8 cellular contexts compared by ENCODE assay signal in genomic region chr5:96714951-96715451, GRCh38. TPM values are rescaled to one million over a fixed set of nuclear protein-coding genes. Genes with fewer than 3 reads are reported as not detected.
DNase-seq lines count a peak whose midpoint lies in the region; ATAC-seq, FAIRE-seq and TF ChIP-seq lines count a peak whose summit lies in the region.

No MANE protein-coding gene starts in this region.

- DNase-seq in DMS153 (lab: John Stamatoyannopoulos, UW): peak; percentile 45
- no peak for DNase-seq in DMS153 treated with DMSO at 0.1 percent for 48 hours (lab: John Stamatoyannopoulos, UW; ENCODE audit: unreplicated experiment)
- DNase-seq in RKO (ENCODE audit: low spot score): peak; percentile 56
- DNase-seq in H1 (ENCODE audit: low read depth in 1 of 2, low spot score in 2 of 2): no peak
- DNase-seq in naive B cell: peak; percentile 16
- no peak for DNase-seq in urothelium cell line (ENCODE audit: low spot score)
- DNase-seq in occipital lobe (lab: John Stamatoyannopoulos, UW): no peak

- no peak overlapping the region for H3K4me2 ChIP-seq in H1 (ENCODE audit: insufficient read depth in 1 of 2, low read depth in 2 of 2, low read length in 2 of 2)

- no peak overlapping the region for H4K91ac ChIP-seq in H1 (replicated peaks; ENCODE audit: insufficient read length, low read length)

- ATAC-seq in HG02678 (IDR thresholded peaks at IDR 0.05; ENCODE audit: unreplicated experiment): peak; percentile 48
- peak; percentile 82 to 86 for ATAC-seq in naive B cell (ENCODE audit: low read depth in 2 of 2)

- WGBS in H1 (ENCODE audit: extremely low coverage in 1 of 2, insufficient coverage in 1 of 2, insufficient read length in 1 of 2, insufficient replicate concordance in 2 of 2, low coverage in 1 of 2, low lambda C conversion rate in 2 of 2, missing lambda C conversion rate in 1 of 2), 2 experiments: 72% methylated on average over 2 of the region's 2 CpGs; no CpG with 5 or more reads in 1 of the 2 experiments

- no peak overlapping the region for H2BK5ac ChIP-seq in H1 (ENCODE audit: low read depth, low read length)

- no peak for TF ChIP-seq POLR2A in H1 (IDR thresholded peaks at IDR 0.05; ENCODE audit: control extremely low read depth in 1 of 2, low read depth in 2 of 2, low read length in 2 of 2)

- no peak for TF ChIP-seq EP300 in H1 (IDR thresholded peaks at IDR 0.05; ENCODE audit: borderline replicate concordance in 1 of 2, low read depth in 2 of 2, low read length in 2 of 2)

- TF ChIP-seq RAD21 in H1 (IDR thresholded peaks at IDR 0.05 in 1 of 2, conservative IDR thresholded peaks at IDR 0.05 in 1 of 2; ENCODE audit: low read depth in 2 of 2, low read length in 2 of 2): no peak

- H3K9me3 Mint-ChIP-seq in naive B cell: no peaks in the 10 kb centered on the region

- no peak overlapping the region for H2AFZ ChIP-seq in H1 (ENCODE audit: low read length)

- no peak overlapping the region for H2BK120ac ChIP-seq in H1 (replicated peaks; ENCODE audit: low read depth, low read length)

- H4K5ac ChIP-seq in H1 (ENCODE audit: insufficient read length, low read depth, low read length): no peak overlapping the region

- H3K79me1 ChIP-seq in H1 (ENCODE audit: low read depth, low read length): no peaks in the 10 kb centered on the region; the same call in 1 of the 2 replicates

- H2BK15ac ChIP-seq in H1 (ENCODE audit: low read length): no peak overlapping the region

- no peak overlapping the region; the same call in 1 of the 2 replicates for H2BK12ac ChIP-seq in H1 (ENCODE audit: low read depth, low read length)

- H3K4me3 Mint-ChIP-seq in naive B cell: peak overlapping the region in 1 of 8 donors; percentile 48

- H3K56ac ChIP-seq in H1 (replicated peaks; ENCODE audit: insufficient read length, low read depth, low read length): no peak overlapping the region

- H3K27me3 Mint-ChIP-seq in naive B cell: no peaks in the 10 kb centered on the region

- FAIRE-seq in H1 (lab: Jason Lieb, UNC): peak; percentile 13
- FAIRE-seq in urothelium cell line (lab: Jason Lieb, UNC): no peak

- no peak for TF ChIP-seq CTCF in H1 (IDR thresholded peaks at IDR 0.05; ENCODE audit: control extremely low read depth in 1 of 3, insufficient read depth in 1 of 3, low read depth in 1 of 3, low read length in 3 of 3)

- H2BK20ac ChIP-seq in H1 (ENCODE audit: low read length): no peak overlapping the region

- no peak overlapping the region; a peak in 1 of 7 replicates for H3K9ac ChIP-seq in H1 (replicated peaks in 1 of 4; ENCODE audit: extremely low read depth in 1 of 4, low read depth in 3 of 4, low read length in 3 of 4)

- H3K23ac ChIP-seq in H1 (ENCODE audit: insufficient read length): no peak overlapping the region

- peaks cover 29 to 41% (median 35%) of the 10 kb centered on the region in 3 donors for H3K4me1 Mint-ChIP-seq in naive B cell

- H3K9me3 ChIP-seq in H1 (ENCODE audit: insufficient read depth in 2 of 2, low read depth in 1 of 2, low read length in 1 of 2): no peaks in the 10 kb centered on the region

- H3K27me3 ChIP-seq in H1 (replicated peaks in 1 of 4; ENCODE audit: control insufficient read depth in 3 of 4, extremely low read depth in 1 of 4, insufficient read depth in 3 of 4, low read length in 3 of 4): no peaks in the 10 kb centered on the region

- no peak overlapping the region for H3K14ac ChIP-seq in H1 (ENCODE audit: insufficient read length)

- peak overlapping the region; percentile 14; the same call in 1 of the 2 replicates for H3K27ac ChIP-seq in H1 (ENCODE audit: low read depth, low read length)

- CTCF ChIA-PET in H1 (lab: Charles Lee; ENCODE audit: partially characterized antibody): interaction anchor here (1.0 to 1.9 kb wide), 5 partner anchors 9 to 103 kb away, joined by 3 to 7 read pairs (median 4); no protein-coding TSS in a partner anchor

- no peak overlapping the region for H4K8ac ChIP-seq in H1 (ENCODE audit: extremely low read depth, insufficient read depth, low read length)

- H3K36me3 ChIP-seq in H1 (ENCODE audit: control insufficient read depth in 2 of 4, insufficient read depth in 4 of 4, low read length in 3 of 4): no peaks in the 10 kb centered on the region

- H3K4ac ChIP-seq in H1 (replicated peaks; ENCODE audit: insufficient read length, low read depth, low read length): no peak overlapping the region

- H3K79me2 ChIP-seq in H1 (ENCODE audit: control insufficient read depth in 1 of 2, insufficient read depth in 2 of 2, low read length in 2 of 2): no peaks in the 10 kb centered on the region

- no peak overlapping the region for H2AK5ac ChIP-seq in H1 (ENCODE audit: low read depth, low read length)

- peak overlapping the region; percentile 53 to 93 (median 63) for H3K27ac Mint-ChIP-seq in naive B cell

- H3K4me1 ChIP-seq in H1 (replicated peaks in 1 of 4; ENCODE audit: control insufficient read depth in 3 of 4, insufficient read depth in 4 of 4, low read length in 3 of 4): 0 out of 7 replicates have a peak, but pooled peaks cover 0 to 4% (median 0%) of the 10 kb centered on the region in 4 experiments

- no peak overlapping the region for H3K18ac ChIP-seq in H1 (ENCODE audit: extremely low read depth, low read length)

- H3K23me2 ChIP-seq in H1 (ENCODE audit: low read depth, low read length): no peaks in the 10 kb centered on the region

- no peaks in the 10 kb centered on the region for H4K20me1 ChIP-seq in H1 (replicated peaks in 1 of 2; ENCODE audit: control insufficient read depth in 1 of 2, insufficient read depth in 2 of 2, low read length in 2 of 2)

- H3K36me3 Mint-ChIP-seq in naive B cell: peaks cover 18 to 24% of the 10 kb centered on the region in 2 donors

- H3K4me3 ChIP-seq in H1 (ENCODE audit: extremely low read depth in 1 of 4, insufficient read depth in 2 of 4, low read depth in 3 of 4, low read length in 4 of 4): no peak overlapping the region

- POLR2A ChIA-PET in H1 (lab: Charles Lee; ENCODE audit: partially characterized antibody): interaction anchor here (1.5 kb wide), 1 partner anchor 12 kb away, joined by 8 read pairs; no protein-coding TSS in a partner anchor

TF ChIP-seq in H1, 55 proteins besides CTCF, POLR2A, EP300 and RAD21:
- TF ChIP-seq CEBPB (IDR thresholded peaks at IDR 0.05; ENCODE audit: low read depth, low read length) (peak; percentile 94), MAX (IDR thresholded peaks at IDR 0.05) (peak; percentile 58; the same call in 1 of the 2 replicates), YY1 (IDR thresholded peaks at IDR 0.05; ENCODE audit: low read depth, low read length) (no peak), ATF3 (IDR thresholded peaks at IDR 0.05; ENCODE audit: insufficient read depth, low read depth, low read length) (0 out of 2 replicates have a peak, but pooled peaks have one; percentile 52), JUND (IDR thresholded peaks at IDR 0.05; ENCODE audit: low read length) (no peak), GTF2F1 (IDR thresholded peaks at IDR 0.05; ENCODE audit: borderline replicate concordance, low read depth, low read length) (no peak), FOSL1 (IDR thresholded peaks at IDR 0.05; ENCODE audit: insufficient read depth, low read depth, low read length) (no peak), SIN3A (conservative IDR thresholded peaks at IDR 0.05 in 1 of 2, IDR thresholded peaks at IDR 0.05 in 1 of 2; ENCODE audit: low read depth in 1 of 2, low read length in 2 of 2) (0 out of 4 replicates have a peak, but pooled peaks of 1 of the 2 experiments have one; percentile 45)

RNA-seq across cellular contexts. Expression of gene CAST, which starts 52.8 kb away (rescaled TPM):
- 47.2 and 48.2 TPM in 2 replicates for total RNA-seq in H1 (2021; fragmentation: NEBNext Ultra II Directional; extraction: Animal tissue kit (Norgen Biotek cat#: 25700))
- polyA plus RNA-seq in H1 (2011; rRNA removed) (6.6 and 9.0 TPM in 2 replicates), naive B cell (ENCODE audit: low read depth in 6 of 6) (10 to 100 TPM; 18.2 to 52.9 (median 37.3) TPM)
- 16.0 TPM for polyA plus RNA-seq in H1 (2011; cell fraction: cytosol; rRNA removed)
- 18.9 TPM for polyA plus RNA-seq in H1 (2011; cell fraction: nucleus; rRNA removed)
- 23.1 to 34.5 TPM (median 24.7 TPM) in 4 replicates for polyA plus RNA-seq in H1 (2012, experiment 1 of 2)
- polyA plus RNA-seq in H1 (2012, experiment 2 of 2): 3.1 TPM
- 48.5 TPM for polyA plus RNA-seq in H1 (2013, experiment 1 of 2)
- polyA plus RNA-seq in H1 (2013, experiment 2 of 2): 41.7 TPM
- polyA minus RNA-seq in H1 (2011; rRNA and poly(A)+ RNA removed): 9.7 and 14.7 TPM in 2 replicates
- polyA minus RNA-seq in H1 (2011; cell fraction: cytosol; rRNA and poly(A)+ RNA removed): 13.4 TPM
- 61.8 TPM for polyA minus RNA-seq in H1 (2011; cell fraction: nucleus; rRNA and poly(A)+ RNA removed)
- total RNA-seq in occipital lobe: 13.4 TPM

Comparison
In these comparisons a context has a peak if more than half of its experiments do, and no peak if none do; other contexts are left out.
1. DNase-seq: peak in DMS153 (single experiment), RKO (single experiment) and naive B cell (single experiment); none in DMS153 treated with DMSO at 0.1 percent for 48 hours (single experiment), H1 (0 of 2), urothelium cell line (single experiment) and occipital lobe (single experiment).